12 cellular contexts compared by ENCODE assay signal in the genomic region with DNA sequence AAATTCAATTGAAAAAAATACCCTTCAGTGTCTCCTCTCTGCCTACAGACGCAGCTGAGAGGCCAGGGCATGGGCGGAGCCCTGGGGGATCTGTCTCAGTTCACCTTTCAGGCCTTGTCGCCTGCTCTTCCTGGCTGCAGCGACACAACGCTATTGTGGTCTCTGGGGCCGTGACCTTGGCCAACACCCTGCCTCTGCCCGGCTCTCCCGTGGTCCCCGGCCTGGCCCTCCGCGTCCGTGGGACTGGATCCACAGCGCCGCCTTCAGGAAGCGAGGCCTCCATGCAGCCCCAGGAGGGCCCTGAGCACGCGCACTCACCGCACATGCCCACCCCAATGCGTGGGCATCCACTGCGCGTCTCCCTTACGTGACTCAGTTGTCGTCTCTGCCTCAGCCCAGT.
DNase-seq lines count a peak whose midpoint lies in the region; ATAC-seq and TF ChIP-seq lines count a peak whose summit lies in the region.
"Had no signal": no experiment of that assay in that cellular context is flagged by ENCODE, and none has a peak within 500 bp of the region (broad histone marks: within the 10 kb centered on the region; RNA-seq: fewer than 3 reads in every experiment).

No MANE protein-coding gene starts in this region.

- H3K9ac ChIP-seq in HUES6 (ENCODE audit: low read length) (no peak overlapping the region), neuronal stem cell (ENCODE audit: low read depth, low read length, poor library complexity) (no peak overlapping the region)

- DNase-seq in ELF-1 (ENCODE audit: low read depth, low spot score), result peak; percentile 49
- DNase-seq in fibroblast of villous mesenchyme (ENCODE audit: low read depth), result no peak
- peak; percentile 21 for DNase-seq in neuronal stem cell (ENCODE audit: low spot score)
- DNase-seq in DMS 273 (lab: John Stamatoyannopoulos, UW; ENCODE audit: unreplicated experiment), result no peak
- DNase-seq in activated CD4-positive, CD25-positive, alpha-beta regulatory T cell treated with anti-CD3 and anti-CD28 coated beads, Interleukin-2, amount 50 U/mL, for 72 hours, result no peak
- DNase-seq: activated gamma-delta T cell; PC-3; stimulated activated CD4-positive, alpha-beta T cell treated with anti-CD3 and anti-CD28 coated beads, Interleukin-4, amount 100 ng/mL, for 4 hours had no signal

- no peak overlapping the region for H2BK12ac ChIP-seq in neuronal stem cell (ENCODE audit: low read length)

- H4K91ac ChIP-seq in neuronal stem cell (ENCODE audit: low read depth, low read length, poor library complexity), result no peak overlapping the region

- peak overlapping the region; percentile 49 for H3K18ac ChIP-seq in neuronal stem cell (ENCODE audit: low read length)

- no peak overlapping the region for H3K4ac ChIP-seq in neuronal stem cell (ENCODE audit: low read length)

- no peaks in the 10 kb centered on the region for H3K27me3 ChIP-seq in HUES6 (ENCODE audit: control insufficient read depth, insufficient read depth, low read length)
- no peaks in the 10 kb centered on the region for H3K27me3 ChIP-seq in neuronal stem cell (ENCODE audit: control insufficient read depth in 3 of 3, insufficient read depth in 3 of 3, low read depth in 1 of 3, low read length in 3 of 3)

- peak overlapping the region; percentile 23 for H3K23ac ChIP-seq in neuronal stem cell (ENCODE audit: low read depth, low read length, poor library complexity)

- no peak overlapping the region for H2BK15ac ChIP-seq in neuronal stem cell (ENCODE audit: low read length)

- no CpG with 5 or more reads among the region's 23 CpGs for WGBS in neuronal stem cell (ENCODE audit: extremely low coverage in 2 of 2, insufficient read length in 2 of 2, insufficient replicate concordance in 1 of 2), 2 donors

- H3K36me3 ChIP-seq in HUES6 (ENCODE audit: control insufficient read depth, insufficient read depth, low read length) (no peaks in the 10 kb centered on the region), neuronal stem cell (replicated peaks in 1 of 2; ENCODE audit: control insufficient read depth in 2 of 2, insufficient read depth in 2 of 2, low read length in 2 of 2) (no peaks in the 10 kb centered on the region)
- H3K36me3 ChIP-seq: thoracic aorta had no signal

- TF ChIP-seq CTCF in fibroblast of villous mesenchyme (IDR thresholded peaks at IDR 0.05; ENCODE audit: insufficient read depth, low read depth, low read length), result peak; percentile 45

- H3K9me3 ChIP-seq in HUES6 (ENCODE audit: control insufficient read depth, insufficient read depth, low read depth, low read length) (no peaks in the 10 kb centered on the region), neuronal stem cell (replicated peaks in 1 of 2; ENCODE audit: control insufficient read depth in 2 of 2, insufficient read depth in 1 of 2, low read depth in 1 of 2, low read length in 2 of 2) (no peaks in the 10 kb centered on the region)
- H3K9me3 ChIP-seq: thoracic aorta had no signal

- peak overlapping the region; percentile 28 for H3K4me2 ChIP-seq in neuronal stem cell (ENCODE audit: insufficient read depth, low read length, poor library complexity, severe bottlenecking)

- H2AFZ ChIP-seq in neuronal stem cell (ENCODE audit: low read length), result no peak overlapping the region

- H2BK120ac ChIP-seq in neuronal stem cell (ENCODE audit: low read depth, low read length), result no peak overlapping the region

- H4K8ac ChIP-seq in neuronal stem cell (ENCODE audit: low read depth, low read length), result no peak overlapping the region

- H3K79me1 ChIP-seq in neuronal stem cell (ENCODE audit: low read depth, low read length), result no peaks in the 10 kb centered on the region

- H3K14ac ChIP-seq in neuronal stem cell (ENCODE audit: low read length), result no peak overlapping the region

- H3K27ac ChIP-seq in HUES6 (ENCODE audit: low read depth, low read length) (no peak overlapping the region), neuronal stem cell (replicated peaks; ENCODE audit: low read length) (no peak overlapping the region)
- H3K27ac ChIP-seq: thoracic aorta had no signal

- no peak overlapping the region for H2BK5ac ChIP-seq in neuronal stem cell (ENCODE audit: low read length)

- H3K4me1 ChIP-seq in HUES6 (ENCODE audit: control insufficient read depth, insufficient read depth, low read length) (peaks cover 4% of the 10 kb centered on the region), neuronal stem cell (ENCODE audit: control insufficient read depth in 2 of 2, insufficient read depth in 1 of 2, low read depth in 1 of 2, low read length in 2 of 2) (no peaks in the 10 kb centered on the region)

- no peak overlapping the region for H2AK5ac ChIP-seq in neuronal stem cell (ENCODE audit: low read depth, low read length)

- ATAC-seq in HG03342 (IDR thresholded peaks at IDR 0.05; ENCODE audit: unreplicated experiment), result no peak
- ATAC-seq in esophagus mucosa, result no peak
- ATAC-seq: PC-3 had no signal

- peak overlapping the region; percentile 44; the same call in 1 of the 2 replicates for H3K4me3 ChIP-seq in HUES6 (ENCODE audit: low read depth, low read length)
- H3K4me3 ChIP-seq in fibroblast of villous mesenchyme (ENCODE audit: low read depth, low read length), result no peak overlapping the region
- no peak overlapping the region for H3K4me3 ChIP-seq in neuronal stem cell (ENCODE audit: low read length in 2 of 2)
- H3K4me3 ChIP-seq: thoracic aorta had no signal

Comparison
In these comparisons a context has a peak if more than half of its experiments do, and no peak if none do; other contexts are left out.
1. DNase-seq: peak in ELF-1 (single experiment) and neuronal stem cell (single experiment); none in fibroblast of villous mesenchyme (single experiment), DMS 273 (single experiment) and activated CD4-positive, CD25-positive, alpha-beta regulatory T cell treated with anti-CD3 and anti-CD28 coated beads, Interleukin-2, amount 50 U/mL, for 72 hours (single experiment).